16 cellular contexts compared by ENCODE assay signal in the genomic region with DNA sequence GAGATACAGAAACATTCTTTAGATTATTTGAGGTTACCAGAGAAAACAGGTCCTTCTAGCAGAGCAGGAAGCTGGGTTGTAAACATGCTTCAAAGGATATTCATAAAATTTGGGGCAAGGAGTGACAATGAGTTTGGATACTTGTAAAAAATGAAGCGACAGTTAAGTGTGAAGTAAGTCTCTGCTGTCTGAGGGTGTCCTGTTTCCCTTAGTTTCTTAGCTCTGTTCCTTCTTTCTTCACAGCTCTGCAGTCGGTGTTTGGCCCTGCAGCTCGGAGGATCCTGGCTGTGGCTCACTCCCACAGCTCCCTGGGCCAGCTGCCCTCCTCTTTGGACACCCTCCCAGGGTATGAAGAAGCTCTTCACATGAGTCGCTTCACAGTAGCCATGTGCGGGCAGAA. TPM values are rescaled to one million over a fixed set of nuclear protein-coding genes. Genes with fewer than 3 reads are reported as not detected.
DNase-seq lines count a peak whose midpoint lies in the region; ATAC-seq and TF ChIP-seq lines count a peak whose summit lies in the region.
"Had no signal": no experiment of that assay in that cellular context is flagged by ENCODE, and none has a peak within 500 bp of the region (broad histone marks: within the 10 kb centered on the region; RNA-seq: fewer than 3 reads in every experiment).

No MANE protein-coding gene starts in this region.

- DNase-seq in C1 segment of cervical spinal cord (lab: John Stamatoyannopoulos, UW) = peak in 9 of 14 donors; percentile 3 to 53 (median 31)
- DNase-seq in PC-3 = peak; percentile 66
- peak; percentile 15 for DNase-seq in fibroblast of the aortic adventitia (ENCODE audit: low read depth)
- DNase-seq in osteoblast (ENCODE audit: insufficient read length, low spot score, missing footprints) = peak; percentile 54
- no peak for DNase-seq in UCSD-AML1 (lab: John Stamatoyannopoulos, UW; ENCODE audit: unreplicated experiment)
- DNase-seq: activated CD4-positive, alpha-beta T cell treated with anti-CD3 and anti-CD28 coated beads, Interleukin-2, amount 10 ng/mL, durations not matched to agents 24 days and 14 days; AML-193; DMS79 treated with DMSO at 0.1 percent for 48 hours; NCI-H146; NCI-H510A; tibial artery had no signal

- H3K4me2 ChIP-seq in PC-3 (ENCODE audit: low read length) = peak overlapping the region; percentile 66; the same call in 1 of the 2 replicates
- no peak overlapping the region for H3K4me2 ChIP-seq in osteoblast (ENCODE audit: insufficient read depth, low read length)

- H4K20me1 ChIP-seq in PC-3 (ENCODE audit: low read length) (no peaks in the 10 kb centered on the region), osteoblast (ENCODE audit: insufficient read depth, low read length) (no peaks in the 10 kb centered on the region)

- H3K36me3 ChIP-seq in PC-3 (ENCODE audit: low read depth, low read length) (no peaks in the 10 kb centered on the region), osteoblast (ENCODE audit: insufficient read depth, low read length) (no peaks in the 10 kb centered on the region)
- H3K36me3 ChIP-seq: tibial artery had no signal

- H2AFZ ChIP-seq in PC-3 (ENCODE audit: low read length) (peak overlapping the region; percentile 63; the same call in 1 of the 2 replicates), osteoblast (ENCODE audit: low read length) (no peak overlapping the region)

- peaks cover 41% of the 10 kb centered on the region for H3K4me1 ChIP-seq in PC-3 (ENCODE audit: insufficient read depth, low read length)
- H3K4me1 ChIP-seq in osteoblast (ENCODE audit: insufficient read depth, low read length) = peaks cover 18% of the 10 kb centered on the region
- H3K4me1 ChIP-seq: tibial artery had no signal

- no peak overlapping the region for H3K4me3 ChIP-seq in PC-3 (ENCODE audit: low read length)
- H3K4me3 ChIP-seq in fibroblast of the aortic adventitia (ENCODE audit: low read depth, low read length) = no peak overlapping the region
- H3K4me3 ChIP-seq in osteoblast (ENCODE audit: insufficient read depth, low read length) = no peak overlapping the region
- H3K4me3 ChIP-seq: GM12878, tibial artery had no signal

- H3F3A ChIP-seq in PC-3 (ENCODE audit: low read length, unreplicated experiment) = peaks cover 10% of the 10 kb centered on the region

- no peaks in the 10 kb centered on the region for H3K79me2 ChIP-seq in PC-3 (ENCODE audit: low read length)
- no peaks in the 10 kb centered on the region for H3K79me2 ChIP-seq in osteoblast (ENCODE audit: insufficient read depth, low read length)

- no peak overlapping the region for H3K9ac ChIP-seq in PC-3 (ENCODE audit: low read length)

- H3K9me3 ChIP-seq in PC-3 (ENCODE audit: low read length) (no peaks in the 10 kb centered on the region), osteoblast (ENCODE audit: low read depth, low read length) (no peaks in the 10 kb centered on the region)
- H3K9me3 ChIP-seq: tibial artery had no signal

- H3K9me2 ChIP-seq in PC-3 (replicated peaks; ENCODE audit: low read length) = no peaks in the 10 kb centered on the region

- TF ChIP-seq CTCF in PC-3 (conservative IDR thresholded peaks at IDR 0.05; ENCODE audit: low read depth, low read length) (no peak), fibroblast of the aortic adventitia (IDR thresholded peaks at IDR 0.05; ENCODE audit: insufficient read depth, low read length) (no peak), osteoblast (IDR thresholded peaks at IDR 0.05; ENCODE audit: extremely low read depth, low read depth, low read length) (no peak)

- CTCF ChIA-PET in PC-3 (lab: Charles Lee) = interaction anchor here (0.5 to 1.1 kb wide), 4 partner anchors 19 to 527 kb away, joined by 3 to 4 read pairs (median 3); no protein-coding TSS in a partner anchor

- no TSS peak for BruUV-seq in PC-3 (replicated peaks; lab: Mats Ljungman, UMichigan)

- ATAC-seq in PC-3 = peak; percentile 9; the same call in 1 of the 2 replicates
- no peak for ATAC-seq in GM18873 (IDR thresholded peaks at IDR 0.05; ENCODE audit: low FRiP score, unreplicated experiment)
- no peak for ATAC-seq in GM18517 (IDR thresholded peaks at IDR 0.05; ENCODE audit: unreplicated experiment)
- ATAC-seq in GM21367 (IDR thresholded peaks at IDR 0.05; ENCODE audit: unreplicated experiment) = no peak
- ATAC-seq: GM12878 had no signal

- no peaks in the 10 kb centered on the region for H3K27me3 ChIP-seq in PC-3 (ENCODE audit: low read length)
- peaks cover 3% of the 10 kb centered on the region for H3K27me3 ChIP-seq in osteoblast (ENCODE audit: insufficient read depth, low read length)

- H3K27ac ChIP-seq in PC-3 (ENCODE audit: low read length) (peak overlapping the region; percentile 32), osteoblast (ENCODE audit: low read depth, low read length) (no peak overlapping the region)
- H3K27ac ChIP-seq: tibial artery had no signal

- POLR2A ChIA-PET in PC-3 (lab: Charles Lee; ENCODE audit: unreplicated experiment) = interaction anchor here (0.6 kb wide), 1 partner anchor 23 kb away, joined by 5 read pairs; no protein-coding TSS in a partner anchor

- intact Hi-C loops in PC-3 (cut with micrococcal nuclease) = loop anchor here (1.0 to 5.0 kb wide), 2 partner anchors 7 to 157 kb away; partner anchors contain the start of gene CLEC9A

RNA-seq across cellular contexts. Expression of gene TMEM52B, which starts 10.8 kb away (rescaled TPM):
- total RNA-seq in PC-3 (2014; rRNA removed) (not detected in 2 replicates), fibroblast of the aortic adventitia (ENCODE audit: low replicate concordance) (under 0.01 and 0.08 TPM in 2 replicates), osteoblast (not detected in 2 replicates)
- total RNA-seq: activated CD4-positive, alpha-beta T cell treated with anti-CD3 and anti-CD28 coated beads, Interleukin-2, amount 10 ng/mL, durations not matched to agents 24 days and 14 days; GM12878; RPMI7951 had no signal

RNA-seq across cellular contexts. Expression of gene OLR1, which starts 17.7 kb away (rescaled TPM):
- total RNA-seq in PC-3 (2014; rRNA removed) (0.80 TPM in 1 of 2 replicates, not detected in the other), fibroblast of the aortic adventitia (ENCODE audit: low replicate concordance) (not detected in 2 replicates), osteoblast (under 0.01 and 0.29 TPM in 2 replicates)
- total RNA-seq: activated CD4-positive, alpha-beta T cell treated with anti-CD3 and anti-CD28 coated beads, Interleukin-2, amount 10 ng/mL, durations not matched to agents 24 days and 14 days; RPMI7951 had no signal

RNA-seq across cellular contexts. Expression of gene GABARAPL1, which starts 23.0 kb away (rescaled TPM):
- total RNA-seq in PC-3 (2014; rRNA removed) (14.9 and 24.5 TPM in 2 replicates), fibroblast of the aortic adventitia (ENCODE audit: low replicate concordance) (26.3 and 82.4 TPM in 2 replicates), osteoblast (64.2 and 65.9 TPM in 2 replicates)

RNA-seq across cellular contexts. Expression of gene CLEC7A, which starts 59.7 kb away (rescaled TPM):
- total RNA-seq in PC-3 (2014; rRNA removed) = 0.40 TPM in 1 of 2 replicates, not detected in the other
- not detected in 2 replicates for total RNA-seq in fibroblast of the aortic adventitia (ENCODE audit: low replicate concordance)
- under 0.01 and 0.36 TPM in 2 replicates for total RNA-seq in osteoblast
- total RNA-seq: activated CD4-positive, alpha-beta T cell treated with anti-CD3 and anti-CD28 coated beads, Interleukin-2, amount 10 ng/mL, durations not matched to agents 24 days and 14 days; GM12878; RPMI7951 had no signal
